1 cellular context compared by ENCODE assay signal in genomic region chr1:44029911-44030605, GRCh38.
TF ChIP-seq lines count a peak whose summit lies in the region.

No MANE protein-coding gene starts in this region.

TF ChIP-seq in HepG2, 621 proteins besides CTCF, POLR2A, EP300 and RAD21 (continues in another document):
- TF ChIP-seq ZNF143 (CRISPR knock-in tag; IDR thresholded peaks at IDR 0.05) (peak; percentile 16; the same call in 1 of the 2 replicates), ZNF704 (CRISPR knock-in tag; IDR thresholded peaks at IDR 0.05; ENCODE audit: borderline replicate concordance) (no peak), MED8 (CRISPR knock-in tag; IDR thresholded peaks at IDR 0.05; ENCODE audit: insufficient replicate concordance) (no peak), ZMAT5 (CRISPR knock-in tag; IDR thresholded peaks at IDR 0.05; ENCODE audit: borderline replicate concordance, low read depth) (no peak), FLYWCH1 (CRISPR knock-in tag; IDR thresholded peaks at IDR 0.05) (peak; percentile 44; the same call in 1 of the 2 replicates), PITX1 (CRISPR knock-in tag; IDR thresholded peaks at IDR 0.05) (peak; percentile 16; the same call in 1 of the 2 replicates), NR3C1 (CRISPR knock-in tag; IDR thresholded peaks at IDR 0.05) (no peak), ERF (CRISPR knock-in tag; IDR thresholded peaks at IDR 0.05) (0 out of 2 replicates have a peak, but pooled peaks have one; percentile 46), GZF1 (CRISPR knock-in tag; IDR thresholded peaks at IDR 0.05) (peak; percentile 55; the same call in 1 of the 2 replicates), IRX3 (CRISPR knock-in tag; IDR thresholded peaks at IDR 0.05; ENCODE audit: borderline replicate concordance, low read depth) (no peak), PLRG1 (conservative IDR thresholded peaks at IDR 0.05) (no peak), HOXA5 (CRISPR knock-in tag; IDR thresholded peaks at IDR 0.05) (peak; percentile 43; the same call in 1 of the 2 replicates), NONO (IDR thresholded peaks at IDR 0.05) (no peak), NONO (CRISPR knock-in tag; conservative IDR thresholded peaks at IDR 0.05) (peak; percentile 64), ZNF160 (CRISPR knock-in tag; IDR thresholded peaks at IDR 0.05) (0 out of 2 replicates have a peak, but pooled peaks have one; percentile 20), ZNF282 (IDR thresholded peaks at IDR 0.05; ENCODE audit: partially characterized antibody) (no peak), MEIS1 (CRISPR knock-in tag; IDR thresholded peaks at IDR 0.05; ENCODE audit: borderline replicate concordance) (peak; percentile 18; the same call in 1 of the 2 replicates), ZNF354B (CRISPR knock-in tag; IDR thresholded peaks at IDR 0.05) (no peak), BHLHE40 (IDR thresholded peaks at IDR 0.05; ENCODE audit: low read length) (0 out of 2 replicates have a peak, but pooled peaks have one; percentile 23), HDAC2 (CRISPR knock-in tag; IDR thresholded peaks at IDR 0.05) (no peak), JARID2 (CRISPR knock-in tag; IDR thresholded peaks at IDR 0.05; ENCODE audit: insufficient replicate concordance) (no peak), TBX2 (CRISPR knock-in tag; IDR thresholded peaks at IDR 0.05; ENCODE audit: borderline replicate concordance) (peak; percentile 55; the same call in 1 of the 2 replicates), CCDC6 (CRISPR knock-in tag; IDR thresholded peaks at IDR 0.05) (0 out of 2 replicates have a peak, but pooled peaks have one; percentile 19), GTF3A (CRISPR knock-in tag; conservative IDR thresholded peaks at IDR 0.05) (no peak), EEA1 (CRISPR knock-in tag; IDR thresholded peaks at IDR 0.05; ENCODE audit: borderline replicate concordance) (no peak; the same call in 1 of the 2 replicates), ATF1 (CRISPR knock-in tag; IDR thresholded peaks at IDR 0.05) (no peak), STAT5B (CRISPR knock-in tag; IDR thresholded peaks at IDR 0.05) (no peak), SMAD9 (CRISPR knock-in tag; IDR thresholded peaks at IDR 0.05) (no peak), NR2F1 (CRISPR knock-in tag; IDR thresholded peaks at IDR 0.05) (no peak), ZNF331 (CRISPR knock-in tag; IDR thresholded peaks at IDR 0.05) (no peak), MAFF (IDR thresholded peaks at IDR 0.05; ENCODE audit: low read depth, low read length) (no peak), ZNF546 (CRISPR knock-in tag; conservative IDR thresholded peaks at IDR 0.05) (peak; percentile 78), ZMYM4 (CRISPR knock-in tag; IDR thresholded peaks at IDR 0.05) (0 out of 2 replicates have a peak, but pooled peaks have one; percentile 46), MTF1 (CRISPR knock-in tag; IDR thresholded peaks at IDR 0.05) (no peak), ZNF737 (CRISPR knock-in tag; IDR thresholded peaks at IDR 0.05; ENCODE audit: borderline replicate concordance) (no peak), TEAD3 (CRISPR knock-in tag; optimal IDR thresholded peaks at IDR 0.05; ENCODE audit: borderline replicate concordance) (no peak), MAFK (conservative IDR thresholded peaks at IDR 0.05 in 1 of 2, IDR thresholded peaks at IDR 0.05 in 1 of 2; ENCODE audit: low read length in 2 of 2) (no peak), SALL1 (CRISPR knock-in tag; IDR thresholded peaks at IDR 0.05) (no peak; the same call in 1 of the 2 replicates), ZNF24 (IDR thresholded peaks at IDR 0.05) (peak; percentile 48; the same call in 1 of the 2 replicates), KDM5B (CRISPR knock-in tag; IDR thresholded peaks at IDR 0.05; ENCODE audit: borderline replicate concordance) (no peak), ELF1 (CRISPR knock-in tag; IDR thresholded peaks at IDR 0.05) (peak; percentile 32; the same call in 1 of the 2 replicates), RBM39 (IDR thresholded peaks at IDR 0.05; ENCODE audit: low read depth, low read length, poor library complexity, severe bottlenecking) (peak; percentile 42), HNRNPH1 (optimal IDR thresholded peaks at IDR 0.05; ENCODE audit: low read depth, low read length) (no peak)
- TF ChIP-seq, protein P1, sequence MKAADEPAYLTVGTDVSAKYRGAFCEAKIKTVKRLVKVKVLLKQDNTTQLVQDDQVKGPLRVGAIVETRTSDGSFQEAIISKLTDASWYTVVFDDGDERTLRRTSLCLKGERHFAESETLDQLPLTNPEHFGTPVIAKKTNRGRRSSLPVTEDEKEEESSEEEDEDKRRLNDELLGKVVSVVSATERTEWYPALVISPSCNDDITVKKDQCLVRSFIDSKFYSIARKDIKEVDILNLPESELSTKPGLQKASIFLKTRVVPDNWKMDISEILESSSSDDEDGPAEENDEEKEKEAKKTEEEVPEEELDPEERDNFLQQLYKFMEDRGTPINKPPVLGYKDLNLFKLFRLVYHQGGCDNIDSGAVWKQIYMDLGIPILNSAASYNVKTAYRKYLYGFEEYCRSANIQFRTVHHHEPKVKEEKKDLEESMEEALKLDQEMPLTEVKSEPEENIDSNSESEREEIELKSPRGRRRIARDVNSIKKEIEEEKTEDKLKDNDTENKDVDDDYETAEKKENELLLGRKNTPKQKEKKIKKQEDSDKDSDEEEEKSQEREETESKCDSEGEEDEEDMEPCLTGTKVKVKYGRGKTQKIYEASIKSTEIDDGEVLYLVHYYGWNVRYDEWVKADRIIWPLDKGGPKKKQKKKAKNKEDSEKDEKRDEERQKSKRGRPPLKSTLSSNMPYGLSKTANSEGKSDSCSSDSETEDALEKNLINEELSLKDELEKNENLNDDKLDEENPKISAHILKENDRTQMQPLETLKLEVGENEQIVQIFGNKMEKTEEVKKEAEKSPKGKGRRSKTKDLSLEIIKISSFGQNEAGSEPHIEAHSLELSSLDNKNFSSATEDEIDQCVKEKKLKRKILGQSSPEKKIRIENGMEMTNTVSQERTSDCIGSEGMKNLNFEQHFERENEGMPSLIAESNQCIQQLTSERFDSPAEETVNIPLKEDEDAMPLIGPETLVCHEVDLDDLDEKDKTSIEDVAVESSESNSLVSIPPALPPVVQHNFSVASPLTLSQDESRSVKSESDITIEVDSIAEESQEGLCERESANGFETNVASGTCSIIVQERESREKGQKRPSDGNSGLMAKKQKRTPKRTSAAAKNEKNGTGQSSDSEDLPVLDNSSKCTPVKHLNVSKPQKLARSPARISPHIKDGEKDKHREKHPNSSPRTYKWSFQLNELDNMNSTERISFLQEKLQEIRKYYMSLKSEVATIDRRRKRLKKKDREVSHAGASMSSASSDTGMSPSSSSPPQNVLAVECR (CRISPR knock-in tag; IDR thresholded peaks at IDR 0.05; ENCODE audit: borderline replicate concordance) = peak; percentile 83; the same call in 1 of the 2 replicates
- TF ChIP-seq, protein P2, sequence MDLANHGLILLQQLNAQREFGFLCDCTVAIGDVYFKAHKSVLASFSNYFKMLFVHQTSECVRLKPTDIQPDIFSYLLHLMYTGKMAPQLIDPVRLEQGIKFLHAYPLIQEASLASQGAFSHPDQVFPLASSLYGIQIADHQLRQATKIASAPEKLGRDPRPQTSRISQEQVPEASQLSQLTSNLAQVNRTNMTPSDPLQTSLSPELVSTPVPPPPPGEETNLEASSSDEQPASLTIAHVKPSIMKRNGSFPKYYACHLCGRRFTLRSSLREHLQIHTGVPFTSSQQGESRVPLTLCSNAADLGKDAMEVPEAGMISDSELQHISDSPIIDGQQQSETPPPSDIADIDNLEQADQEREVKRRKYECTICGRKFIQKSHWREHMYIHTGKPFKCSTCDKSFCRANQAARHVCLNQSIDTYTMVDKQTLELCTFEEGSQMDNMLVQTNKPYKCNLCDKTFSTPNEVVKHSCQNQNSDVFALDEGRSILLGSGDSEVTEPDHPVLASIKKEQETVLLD (CRISPR knock-in tag; IDR thresholded peaks at IDR 0.05; ENCODE audit: low read depth) = peak; percentile 31; the same call in 1 of the 2 replicates
- TF ChIP-seq, protein P3, sequence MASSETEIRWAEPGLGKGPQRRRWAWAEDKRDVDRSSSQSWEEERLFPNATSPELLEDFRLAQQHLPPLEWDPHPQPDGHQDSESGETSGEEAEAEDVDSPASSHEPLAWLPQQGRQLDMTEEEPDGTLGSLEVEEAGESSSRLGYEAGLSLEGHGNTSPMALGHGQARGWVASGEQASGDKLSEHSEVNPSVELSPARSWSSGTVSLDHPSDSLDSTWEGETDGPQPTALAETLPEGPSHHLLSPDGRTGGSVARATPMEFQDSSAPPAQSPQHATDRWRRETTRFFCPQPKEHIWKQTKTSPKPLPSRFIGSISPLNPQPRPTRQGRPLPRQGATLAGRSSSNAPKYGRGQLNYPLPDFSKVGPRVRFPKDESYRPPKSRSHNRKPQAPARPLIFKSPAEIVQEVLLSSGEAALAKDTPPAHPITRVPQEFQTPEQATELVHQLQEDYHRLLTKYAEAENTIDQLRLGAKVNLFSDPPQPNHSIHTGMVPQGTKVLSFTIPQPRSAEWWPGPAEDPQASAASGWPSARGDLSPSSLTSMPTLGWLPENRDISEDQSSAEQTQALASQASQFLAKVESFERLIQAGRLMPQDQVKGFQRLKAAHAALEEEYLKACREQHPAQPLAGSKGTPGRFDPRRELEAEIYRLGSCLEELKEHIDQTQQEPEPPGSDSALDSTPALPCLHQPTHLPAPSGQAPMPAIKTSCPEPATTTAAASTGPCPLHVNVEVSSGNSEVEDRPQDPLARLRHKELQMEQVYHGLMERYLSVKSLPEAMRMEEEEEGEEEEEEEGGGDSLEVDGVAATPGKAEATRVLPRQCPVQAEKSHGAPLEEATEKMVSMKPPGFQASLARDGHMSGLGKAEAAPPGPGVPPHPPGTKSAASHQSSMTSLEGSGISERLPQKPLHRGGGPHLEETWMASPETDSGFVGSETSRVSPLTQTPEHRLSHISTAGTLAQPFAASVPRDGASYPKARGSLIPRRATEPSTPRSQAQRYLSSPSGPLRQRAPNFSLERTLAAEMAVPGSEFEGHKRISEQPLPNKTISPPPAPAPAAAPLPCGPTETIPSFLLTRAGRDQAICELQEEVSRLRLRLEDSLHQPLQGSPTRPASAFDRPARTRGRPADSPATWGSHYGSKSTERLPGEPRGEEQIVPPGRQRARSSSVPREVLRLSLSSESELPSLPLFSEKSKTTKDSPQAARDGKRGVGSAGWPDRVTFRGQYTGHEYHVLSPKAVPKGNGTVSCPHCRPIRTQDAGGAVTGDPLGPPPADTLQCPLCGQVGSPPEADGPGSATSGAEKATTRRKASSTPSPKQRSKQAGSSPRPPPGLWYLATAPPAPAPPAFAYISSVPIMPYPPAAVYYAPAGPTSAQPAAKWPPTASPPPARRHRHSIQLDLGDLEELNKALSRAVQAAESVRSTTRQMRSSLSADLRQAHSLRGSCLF (CRISPR knock-in tag; IDR thresholded peaks at IDR 0.05; ENCODE audit: borderline replicate concordance) = no peak; the same call in 1 of the 2 replicates
- TF ChIP-seq, protein P4, sequence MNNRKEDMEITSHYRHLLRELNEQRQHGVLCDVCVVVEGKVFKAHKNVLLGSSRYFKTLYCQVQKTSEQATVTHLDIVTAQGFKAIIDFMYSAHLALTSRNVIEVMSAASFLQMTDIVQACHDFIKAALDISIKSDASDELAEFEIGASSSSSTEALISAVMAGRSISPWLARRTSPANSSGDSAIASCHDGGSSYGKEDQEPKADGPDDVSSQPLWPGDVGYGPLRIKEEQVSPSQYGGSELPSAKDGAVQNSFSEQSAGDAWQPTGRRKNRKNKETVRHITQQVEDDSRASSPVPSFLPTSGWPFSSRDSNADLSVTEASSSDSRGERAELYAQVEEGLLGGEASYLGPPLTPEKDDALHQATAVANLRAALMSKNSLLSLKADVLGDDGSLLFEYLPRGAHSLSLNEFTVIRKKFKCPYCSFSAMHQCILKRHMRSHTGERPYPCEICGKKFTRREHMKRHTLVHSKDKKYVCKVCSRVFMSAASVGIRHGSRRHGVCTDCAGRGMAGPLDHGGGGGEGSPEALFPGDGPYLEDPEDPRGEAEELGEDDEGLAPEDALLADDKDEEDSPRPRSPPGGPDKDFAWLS (CRISPR knock-in tag; IDR thresholded peaks at IDR 0.05; ENCODE audit: borderline replicate concordance) = no peak
- TF ChIP-seq, protein P5, sequence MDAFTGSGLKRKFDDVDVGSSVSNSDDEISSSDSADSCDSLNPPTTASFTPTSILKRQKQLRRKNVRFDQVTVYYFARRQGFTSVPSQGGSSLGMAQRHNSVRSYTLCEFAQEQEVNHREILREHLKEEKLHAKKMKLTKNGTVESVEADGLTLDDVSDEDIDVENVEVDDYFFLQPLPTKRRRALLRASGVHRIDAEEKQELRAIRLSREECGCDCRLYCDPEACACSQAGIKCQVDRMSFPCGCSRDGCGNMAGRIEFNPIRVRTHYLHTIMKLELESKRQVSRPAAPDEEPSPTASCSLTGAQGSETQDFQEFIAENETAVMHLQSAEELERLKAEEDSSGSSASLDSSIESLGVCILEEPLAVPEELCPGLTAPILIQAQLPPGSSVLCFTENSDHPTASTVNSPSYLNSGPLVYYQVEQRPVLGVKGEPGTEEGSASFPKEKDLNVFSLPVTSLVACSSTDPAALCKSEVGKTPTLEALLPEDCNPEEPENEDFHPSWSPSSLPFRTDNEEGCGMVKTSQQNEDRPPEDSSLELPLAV (CRISPR knock-in tag; conservative IDR thresholded peaks at IDR 0.05; ENCODE audit: low read depth) = no peak
- TF ChIP-seq, protein P6, sequence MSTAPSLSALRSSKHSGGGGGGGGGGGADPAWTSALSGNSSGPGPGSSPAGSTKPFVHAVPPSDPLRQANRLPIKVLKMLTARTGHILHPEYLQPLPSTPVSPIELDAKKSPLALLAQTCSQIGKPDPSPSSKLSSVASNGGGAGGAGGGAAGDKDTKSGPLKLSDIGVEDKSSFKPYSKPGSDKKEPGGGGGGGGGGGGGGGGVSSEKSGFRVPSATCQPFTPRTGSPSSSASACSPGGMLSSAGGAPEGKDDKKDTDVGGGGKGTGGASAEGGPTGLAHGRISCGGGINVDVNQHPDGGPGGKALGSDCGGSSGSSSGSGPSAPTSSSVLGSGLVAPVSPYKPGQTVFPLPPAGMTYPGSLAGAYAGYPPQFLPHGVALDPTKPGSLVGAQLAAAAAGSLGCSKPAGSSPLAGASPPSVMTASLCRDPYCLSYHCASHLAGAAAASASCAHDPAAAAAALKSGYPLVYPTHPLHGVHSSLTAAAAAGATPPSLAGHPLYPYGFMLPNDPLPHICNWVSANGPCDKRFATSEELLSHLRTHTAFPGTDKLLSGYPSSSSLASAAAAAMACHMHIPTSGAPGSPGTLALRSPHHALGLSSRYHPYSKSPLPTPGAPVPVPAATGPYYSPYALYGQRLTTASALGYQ (CRISPR knock-in tag; IDR thresholded peaks at IDR 0.05) = 0 out of 2 replicates have a peak, but pooled peaks have one; percentile 25
